In the genomic region with DNA sequence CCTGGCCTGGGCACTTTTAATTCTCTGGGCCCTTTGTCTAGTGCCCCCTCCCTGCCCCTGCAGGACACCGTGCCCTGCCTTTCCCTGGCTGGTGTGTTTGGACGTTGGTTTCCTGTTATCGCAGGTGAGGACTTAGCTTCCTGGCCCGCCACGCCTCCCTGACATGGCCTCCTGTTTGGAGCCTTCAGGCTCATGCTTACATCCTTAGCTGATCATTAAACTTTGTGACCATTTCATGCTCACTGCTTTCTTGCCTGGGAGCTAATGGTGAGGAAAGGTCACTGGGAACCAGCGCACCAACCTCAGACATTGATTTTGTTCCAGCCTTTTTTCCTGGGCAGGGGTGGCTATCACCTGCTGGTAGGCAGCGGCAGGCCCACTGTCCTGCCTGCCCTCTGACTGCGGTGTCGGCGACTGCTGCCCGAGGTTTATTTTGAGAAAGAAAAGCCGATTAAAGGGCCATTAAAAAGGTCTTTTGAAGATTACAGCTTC, we compare ENCODE assay signal across 10 cellular contexts. TPM values are rescaled to one million over a fixed set of nuclear protein-coding genes. Genes with fewer than 3 reads are reported as not detected.
DNase-seq lines count a peak whose midpoint lies in the region; ATAC-seq and TF ChIP-seq lines count a peak whose summit lies in the region.
"Had no signal": no experiment of that assay in that cellular context is flagged by ENCODE, and none has a peak within 500 bp of the region (broad histone marks: within the 10 kb centered on the region; RNA-seq: fewer than 3 reads in every experiment).

No MANE protein-coding gene starts in this region.

- H3K4me1 ChIP-seq in endodermal cell (ENCODE audit: control insufficient read depth, insufficient read depth, low read length), result peaks cover 13% of the 10 kb centered on the region
- peaks cover 28 to 50% of the 10 kb centered on the region in 2 donors for H3K4me1 ChIP-seq in thoracic aorta (ENCODE audit: control insufficient read depth in 1 of 2, low read depth in 2 of 2)
- peaks cover 8 to 15% of the 10 kb centered on the region in 2 donors for H3K4me1 ChIP-seq in adrenal gland (replicated peaks in 1 of 2)

- H3K27me3 ChIP-seq in endodermal cell (ENCODE audit: control insufficient read depth, insufficient read depth, low read length, poor library complexity, severe bottlenecking), result no peaks in the 10 kb centered on the region
- H3K27me3 ChIP-seq in thoracic aorta (replicated peaks; ENCODE audit: insufficient read depth), result no peaks in the 10 kb centered on the region
- H3K27me3 ChIP-seq in adrenal gland, result no peaks in the 10 kb centered on the region

- 91 to 94% methylated on average over 8 to 12 of the region's 12 CpGs for WGBS in endodermal cell (ENCODE audit: insufficient coverage in 1 of 2, insufficient read length in 1 of 2), 2 experiments
- WGBS in adrenal gland, 4 donors, result 80 to 87% (median 83%) methylated on average over 12 of the region's 12 CpGs

- no peak overlapping the region for H3K9ac ChIP-seq in endodermal cell (ENCODE audit: extremely low read depth, low read length, poor library complexity, severe bottlenecking)

- no peak overlapping the region for H3K4me3 ChIP-seq in endodermal cell (ENCODE audit: low read length)
- no peak overlapping the region for H3K4me3 ChIP-seq in thoracic aorta
- H3K4me3 ChIP-seq in adrenal gland, result no peak overlapping the region
- H3K4me3 ChIP-seq: HAP-1 had no signal

- no peaks in the 10 kb centered on the region for H3K9me3 Mint-ChIP-seq in activated naive CD8-positive, alpha-beta T cell (ENCODE audit: low read depth)
- H3K9me3 Mint-ChIP-seq in activated naive CD8-positive, alpha-beta T cell treated with anti-CD3 and anti-CD28 coated beads, Interleukin-2, amount 50 U/mL, for 24 hours, result no peaks in the 10 kb centered on the region
- no peaks in the 10 kb centered on the region for H3K9me3 Mint-ChIP-seq in endodermal cell

- TF ChIP-seq CTCF in endodermal cell (conservative IDR thresholded peaks at IDR 0.05) (no peak), thoracic aorta (IDR thresholded peaks at IDR 0.05) (no peak), adrenal gland (IDR thresholded peaks at IDR 0.05) (no peak)

- H3K36me3 Mint-ChIP-seq in activated naive CD8-positive, alpha-beta T cell, result no peaks in the 10 kb centered on the region
- H3K36me3 Mint-ChIP-seq in activated naive CD8-positive, alpha-beta T cell treated with anti-CD3 and anti-CD28 coated beads, Interleukin-2, amount 50 U/mL, for 24 hours (ENCODE audit: low read depth), result peaks cover 12% of the 10 kb centered on the region
- H3K36me3 Mint-ChIP-seq in endodermal cell (ENCODE audit: low read depth), result peaks cover 15% of the 10 kb centered on the region

- peaks cover 37% of the 10 kb centered on the region for H3K4me1 Mint-ChIP-seq in activated naive CD8-positive, alpha-beta T cell (ENCODE audit: low read depth)
- peaks cover 43% of the 10 kb centered on the region for H3K4me1 Mint-ChIP-seq in activated naive CD8-positive, alpha-beta T cell treated with anti-CD3 and anti-CD28 coated beads, Interleukin-2, amount 50 U/mL, for 24 hours
- peaks cover 25% of the 10 kb centered on the region for H3K4me1 Mint-ChIP-seq in endodermal cell

- H3K27ac Mint-ChIP-seq in activated naive CD8-positive, alpha-beta T cell, result no peak overlapping the region
- H3K27ac Mint-ChIP-seq in activated naive CD8-positive, alpha-beta T cell treated with anti-CD3 and anti-CD28 coated beads, Interleukin-2, amount 50 U/mL, for 24 hours, result no peak overlapping the region
- peak overlapping the region; percentile 50 for H3K27ac Mint-ChIP-seq in endodermal cell

- no peak for TF ChIP-seq POLR2A in adrenal gland (IDR thresholded peaks at IDR 0.05)

- no peaks in the 10 kb centered on the region for H3K9me3 ChIP-seq in endodermal cell (ENCODE audit: control insufficient read depth, low read length)
- no peaks in the 10 kb centered on the region for H3K9me3 ChIP-seq in thoracic aorta
- H3K9me3 ChIP-seq in adrenal gland (replicated peaks in 1 of 3), result no peaks in the 10 kb centered on the region
- H3K9me3 ChIP-seq: HAP-1 had no signal

- no peaks in the 10 kb centered on the region for H3K27me3 Mint-ChIP-seq in activated naive CD8-positive, alpha-beta T cell
- no peaks in the 10 kb centered on the region for H3K27me3 Mint-ChIP-seq in activated naive CD8-positive, alpha-beta T cell treated with anti-CD3 and anti-CD28 coated beads, Interleukin-2, amount 50 U/mL, for 24 hours
- peaks cover 2% of the 10 kb centered on the region for H3K27me3 Mint-ChIP-seq in endodermal cell (ENCODE audit: insufficient read depth)

- peak overlapping the region; percentile 56 for H3K4me3 Mint-ChIP-seq in activated naive CD8-positive, alpha-beta T cell
- no peak overlapping the region for H3K4me3 Mint-ChIP-seq in activated naive CD8-positive, alpha-beta T cell treated with anti-CD3 and anti-CD28 coated beads, Interleukin-2, amount 50 U/mL, for 24 hours
- peak overlapping the region; percentile 67 for H3K4me3 Mint-ChIP-seq in endodermal cell

- H3K36me3 ChIP-seq in endodermal cell (ENCODE audit: control insufficient read depth, insufficient read depth, low read length), result peaks cover 25% of the 10 kb centered on the region
- no peaks in the 10 kb centered on the region for H3K36me3 ChIP-seq in thoracic aorta
- H3K36me3 ChIP-seq in adrenal gland (replicated peaks in 1 of 2), result no peaks in the 10 kb centered on the region

- no peak for ATAC-seq in activated naive CD8-positive, alpha-beta T cell treated with anti-CD3 and anti-CD28 coated beads, Interleukin-2, amount 50 U/mL, for 24 hours
- no peak for ATAC-seq in thoracic aorta (ENCODE audit: insufficient number of reproducible peaks, low FRiP score, low read depth)

- no peak for DNase-seq in activated naive CD8-positive, alpha-beta T cell treated with anti-CD3 and anti-CD28 coated beads, Interleukin-2, amount 50 U/mL, for 24 hours
- DNase-seq in endodermal cell (no peak), thoracic aorta (ENCODE audit: low spot score) (no peak), adrenal gland (no peak), NCI-H187 (lab: John Stamatoyannopoulos, UW) (no peak)
- DNase-seq: NCI-H226 had no signal

- H3K27ac ChIP-seq in endodermal cell (ENCODE audit: low read depth, low read length) (peak overlapping the region; percentile 62), thoracic aorta (peak overlapping the region; percentile 8 to 59), adrenal gland (peak overlapping the region in 1 of 5 donors; percentile 27)

- intact Hi-C loops in adrenal gland (cut with DNase I), result loop anchor here in 1 of 2 donors (5.0 kb wide), 1 partner anchor 34 kb away; a partner anchor contains a TSS

RNA-seq across cellular contexts. Expression of a gene that starts 3.7 kb away (rescaled TPM):
- total RNA-seq in endodermal cell (100 to 1,000 TPM; 195 to 198 TPM), thoracic aorta (100 to 1,000 TPM in 1 of 2 donors, 10 to 100 TPM in 1; 91.0 to 119 TPM), adrenal gland (100 to 1,000 TPM in 4 of 8 donors, 10 to 100 TPM in 4; 61.1 to 123 (median 95.3) TPM)
- polyA plus RNA-seq in endodermal cell (2013, experiment 1 of 2), result 97.2 TPM
- 95.3 TPM for polyA plus RNA-seq in endodermal cell (2013, experiment 2 of 2)
- 100 to 1,000 TPM in 1 of 3 donors, 10 to 100 TPM in 2; 16.6 to 123 (median 98.0) TPM for polyA plus RNA-seq in adrenal gland

RNA-seq across cellular contexts. Expression of a gene that starts 17.9 kb away (rescaled TPM):
- total RNA-seq in endodermal cell (1 to 10 TPM; 1.2 to 2.7 TPM), thoracic aorta (not detected), adrenal gland (1 to 10 TPM in 1 of 8 donors, not detected in 7; 1.1 TPM)
- polyA plus RNA-seq in endodermal cell (2013, experiment 1 of 2), result 0.57 TPM
- 0.46 TPM for polyA plus RNA-seq in endodermal cell (2013, experiment 2 of 2)
- under 1 TPM in 2 of 3 donors, not detected in 1; 0.08 to 0.10 TPM for polyA plus RNA-seq in adrenal gland
- total RNA-seq: bronchial epithelial cell, osteocyte had no signal

RNA-seq across cellular contexts. Expression of a gene that starts 35.7 kb away (rescaled TPM):
- total RNA-seq in endodermal cell (10 to 100 TPM; 33.1 to 35.7 TPM), thoracic aorta (10 to 100 TPM; 48.8 to 51.3 TPM), adrenal gland (10 to 100 TPM; 15.5 to 73.5 (median 37.0) TPM)
- polyA plus RNA-seq in endodermal cell (2013, experiment 1 of 2), result 18.8 TPM
- polyA plus RNA-seq in endodermal cell (2013, experiment 2 of 2), result 17.7 TPM
- 100 to 1,000 TPM in 2 of 3 donors, 1 to 10 TPM in 1; 1.4 to 149 (median 116) TPM for polyA plus RNA-seq in adrenal gland

RNA-seq across cellular contexts. Expression of a gene that starts 41.8 kb away (rescaled TPM):
- total RNA-seq in endodermal cell (1 to 10 TPM in 1 of 2 donors, not detected in 1; 1.3 TPM), thoracic aorta (not detected), adrenal gland (not detected)
- 0.53 TPM for polyA plus RNA-seq in endodermal cell (2013, experiment 1 of 2)
- polyA plus RNA-seq in endodermal cell (2013, experiment 2 of 2), result not detected
- polyA plus RNA-seq in adrenal gland, result not detected
- total RNA-seq: bronchial epithelial cell, osteocyte had no signal

RNA-seq across cellular contexts. Expression of a gene that starts 49.9 kb away (rescaled TPM):
- total RNA-seq in endodermal cell, result 10 to 100 TPM in 1 of 2 donors, 1 to 10 TPM in 1; 1.6 to 12.5 TPM
- polyA plus RNA-seq in endodermal cell (2013, experiment 1 of 2), result 0.36 TPM
- polyA plus RNA-seq in endodermal cell (2013, experiment 2 of 2), result 0.33 TPM
- 10 to 100 TPM; 10.4 to 12.9 TPM for total RNA-seq in thoracic aorta
- total RNA-seq in adrenal gland, result 10 to 100 TPM in 5 of 8 donors, 1 to 10 TPM in 3; 3.1 to 16.0 (median 11.3) TPM
- polyA plus RNA-seq in adrenal gland, result 10 to 100 TPM in 2 of 3 donors, 1 to 10 TPM in 1; 1.5 to 28.3 (median 17.3) TPM
- total RNA-seq: osteocyte had no signal
